10 cellular contexts compared by ENCODE assay signal in genomic region chr15:57527382-57528091, GRCh38.
A peak's percentile ranks its signal among the peaks of the same experiment; 100 is the strongest.
DNase-seq lines count a peak whose midpoint lies in the region; ATAC-seq and TF ChIP-seq lines count a peak whose summit lies in the region.
"Had no signal": no experiment of that assay in that cellular context is flagged by ENCODE, and none has a peak within 500 bp of the region (broad histone marks: within the 10 kb centered on the region; RNA-seq: fewer than 3 reads in every experiment).

No MANE protein-coding gene starts in this region.

- no peaks in the 10 kb centered on the region for H3K36me3 Mint-ChIP-seq in effector memory CD8-positive, alpha-beta T cell (ENCODE audit: insufficient read depth)
- no peaks in the 10 kb centered on the region for H3K36me3 Mint-ChIP-seq in activated T-helper 2 cell treated with anti-CD3 and anti-CD28 coated beads, Interferon-gamma antibody, Interleukin-2, Interleukin-4, amounts not matched to agents 10 μg/mL and 5 μg/mL and 100 μg/mL, durations not matched to agents 14 hours and 24 hours and 36 hours (ENCODE audit: low read depth)

- no peak for TF ChIP-seq POLR2A in NB4 (IDR thresholded peaks at IDR 0.05; ENCODE audit: extremely low read depth, insufficient read length)

- H3K4me1 Mint-ChIP-seq in effector memory CD8-positive, alpha-beta T cell (ENCODE audit: low read depth in 2 of 2): no peaks in the 10 kb centered on the region
- H3K4me1 Mint-ChIP-seq in activated T-helper 2 cell treated with anti-CD3 and anti-CD28 coated beads, Interferon-gamma antibody, Interleukin-2, Interleukin-4, amounts not matched to agents 10 μg/mL and 5 μg/mL and 100 μg/mL, durations not matched to agents 14 hours and 24 hours and 36 hours (ENCODE audit: low read depth): no peaks in the 10 kb centered on the region

- DNase-seq in CMK (ENCODE audit: low read depth) (peak; percentile 39), NB4 (ENCODE audit: low read depth) (peak; percentile 97), RPMI8226 (peak; percentile 78), medulla oblongata (ENCODE audit: extremely low spot score) (peak; percentile 92)
- peak in 2 of 3 experiments; percentile 2 to 3 for DNase-seq in effector memory CD8-positive, alpha-beta T cell
- DNase-seq in activated T-helper 2 cell treated with anti-CD3 and anti-CD28 coated beads, Interferon-gamma antibody, Interleukin-2, Interleukin-4, amounts not matched to agents 10 μg/mL and 5 μg/mL and 100 μg/mL, durations not matched to agents 14 hours and 24 hours and 36 hours (ENCODE audit: low spot score): no peak

- no peaks in the 10 kb centered on the region for H3K9me3 Mint-ChIP-seq in effector memory CD8-positive, alpha-beta T cell
- no peaks in the 10 kb centered on the region for H3K9me3 Mint-ChIP-seq in activated T-helper 2 cell treated with anti-CD3 and anti-CD28 coated beads, Interferon-gamma antibody, Interleukin-2, Interleukin-4, amounts not matched to agents 10 μg/mL and 5 μg/mL and 100 μg/mL, durations not matched to agents 14 hours and 24 hours and 36 hours
- H3K9me3 Mint-ChIP-seq: T-helper 1 cell treated with Interleukin-12 subunit alpha and Interleukin-12 subunit beta and Interleukin-4 antibody, amounts not matched to agents 30 μg/mL and 1 μg/mL, for 36 hours had no signal

- TF ChIP-seq CTCF in NB4 (IDR thresholded peaks at IDR 0.05; ENCODE audit: low read depth, low read length): peak; percentile 31

- ATAC-seq in GM19025 (IDR thresholded peaks at IDR 0.05; ENCODE audit: low read depth, unreplicated experiment) (peak; percentile 93), GM21423 (IDR thresholded peaks at IDR 0.05; ENCODE audit: unreplicated experiment) (no peak)
- peak; percentile 12 for ATAC-seq in effector memory CD8-positive, alpha-beta T cell (replicated peaks)

- intact Hi-C loops in activated T-helper 2 cell treated with anti-CD3 and anti-CD28 coated beads, Interferon-gamma antibody, Interleukin-2, Interleukin-4, amounts not matched to agents 10 μg/mL and 5 μg/mL and 100 μg/mL, durations not matched to agents 14 hours and 24 hours and 36 hours (cut with micrococcal nuclease): loop anchor here (1.0 to 10.0 kb wide), 2 partner anchors 187 to 1033 kb away; no protein-coding TSS in a partner anchor

- H3K27me3 Mint-ChIP-seq in effector memory CD8-positive, alpha-beta T cell: peaks cover 37 to 63% of the 10 kb centered on the region in 2 donors
- peaks cover 19% of the 10 kb centered on the region for H3K27me3 Mint-ChIP-seq in activated T-helper 2 cell treated with anti-CD3 and anti-CD28 coated beads, Interferon-gamma antibody, Interleukin-2, Interleukin-4, amounts not matched to agents 10 μg/mL and 5 μg/mL and 100 μg/mL, durations not matched to agents 14 hours and 24 hours and 36 hours (ENCODE audit: low read depth)

- H3K27ac Mint-ChIP-seq in effector memory CD8-positive, alpha-beta T cell: no peak overlapping the region
- no peak overlapping the region for H3K27ac Mint-ChIP-seq in activated T-helper 2 cell treated with anti-CD3 and anti-CD28 coated beads, Interferon-gamma antibody, Interleukin-2, Interleukin-4, amounts not matched to agents 10 μg/mL and 5 μg/mL and 100 μg/mL, durations not matched to agents 14 hours and 24 hours and 36 hours
- H3K27ac Mint-ChIP-seq: T-helper 1 cell treated with Interleukin-12 subunit alpha and Interleukin-12 subunit beta and Interleukin-4 antibody, amounts not matched to agents 30 μg/mL and 1 μg/mL, for 36 hours had no signal

- no peak overlapping the region for H3K4me3 Mint-ChIP-seq in effector memory CD8-positive, alpha-beta T cell
- H3K4me3 Mint-ChIP-seq in activated T-helper 2 cell treated with anti-CD3 and anti-CD28 coated beads, Interferon-gamma antibody, Interleukin-2, Interleukin-4, amounts not matched to agents 10 μg/mL and 5 μg/mL and 100 μg/mL, durations not matched to agents 14 hours and 24 hours and 36 hours (ENCODE audit: low read depth): no peak overlapping the region
- H3K4me3 Mint-ChIP-seq: T-helper 1 cell treated with Interleukin-12 subunit alpha and Interleukin-12 subunit beta and Interleukin-4 antibody, amounts not matched to agents 30 μg/mL and 1 μg/mL, for 36 hours had no signal

- no peak overlapping the region for H3K4me3 ChIP-seq in NB4 (ENCODE audit: low read depth, low read length)
- H3K4me3 ChIP-seq: skin epidermis had no signal
